In the genomic region with DNA sequence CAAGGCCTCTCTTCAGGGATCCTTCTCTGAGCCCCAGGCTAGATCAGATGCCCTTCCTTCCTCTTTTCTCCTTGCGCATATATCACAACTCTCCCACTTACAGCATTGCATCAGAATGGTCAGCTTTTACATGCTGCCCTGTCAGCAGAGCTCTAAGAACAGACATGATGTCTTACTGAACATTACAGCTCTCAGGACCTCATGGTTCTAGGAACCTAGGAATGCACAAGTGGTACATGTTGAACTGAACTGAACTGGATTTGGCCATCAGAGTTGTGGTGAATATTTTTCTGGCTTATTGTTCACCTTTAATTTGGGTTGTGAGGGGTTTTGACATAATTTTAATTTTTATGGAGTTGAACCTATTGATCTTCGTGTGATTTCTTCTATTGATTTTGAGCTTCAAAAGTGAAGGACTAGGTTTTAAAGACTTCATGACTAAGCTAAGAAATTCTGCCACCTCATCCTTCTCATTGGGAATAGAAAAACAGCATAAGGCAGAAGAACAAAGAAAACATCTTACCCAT, we compare ENCODE assay signal across 14 cellular contexts. TPM values are rescaled to one million over a fixed set of nuclear protein-coding genes. Genes with fewer than 3 reads are reported as not detected.
DNase-seq lines count a peak whose midpoint lies in the region; ATAC-seq, FAIRE-seq and TF ChIP-seq lines count a peak whose summit lies in the region.
"Had no signal": no experiment of that assay in that cellular context is flagged by ENCODE, and none has a peak within 500 bp of the region (broad histone marks: within the 10 kb centered on the region; RNA-seq: fewer than 3 reads in every experiment).

No MANE protein-coding gene starts in this region.

- no peak overlapping the region for H3K4me2 ChIP-seq in HepG2 (ENCODE audit: low read depth, low read length)

- peaks cover 0 to 4% (median 0%) of the 10 kb centered on the region in 4 donors for H3K4me1 ChIP-seq in right lobe of liver
- no peaks in the 10 kb centered on the region for H3K4me1 ChIP-seq in HepG2 (ENCODE audit: insufficient read depth, low read length)
- H3K4me1 ChIP-seq in left ventricle myocardium inferior = peaks cover 25% of the 10 kb centered on the region

- no peak for TF ChIP-seq EP300 in HepG2 (IDR thresholded peaks at IDR 0.05; ENCODE audit: low read depth in 2 of 2, low read length in 2 of 2)
- TF ChIP-seq EP300 in HepG2 (CRISPR knock-in tag; IDR thresholded peaks at IDR 0.05; ENCODE audit: borderline replicate concordance) = no peak

- no peak for DNase-seq in right lobe of liver
- DNase-seq in HepG2 (ENCODE audit: low spot score) = no peak
- no peak for DNase-seq in T-helper 17 cell
- DNase-seq in left ventricle myocardium inferior = no peak
- no peak for DNase-seq in NCI-H1092 treated with DMSO at 0.1 percent for 48 hours (lab: John Stamatoyannopoulos, UW)
- no peak for DNase-seq in GM10266 (ENCODE audit: extremely low spot score)
- DNase-seq: NCI-H1930; pancreas; stimulated activated CD4-positive, alpha-beta T cell treated with anti-CD3 and anti-CD28 coated beads, Interleukin-4, amount 100 ng/mL, for 4 hours; thyroid gland had no signal

- no peak for FAIRE-seq in HepG2 (lab: Jason Lieb, UNC)
- FAIRE-seq: islet of Langerhans, pancreas had no signal

- H2AFZ ChIP-seq in HepG2 (ENCODE audit: low read length) = no peak overlapping the region

- H3K4me1 Mint-ChIP-seq in T-helper 17 cell = peaks cover 39% of the 10 kb centered on the region

- intact Hi-C loops in right lobe of liver (cut with DNase I) (no loop called here), HepG2 (cut with micrococcal nuclease; ENCODE audit: unreplicated experiment) (no loop called here), left ventricle myocardium inferior (cut with micrococcal nuclease) (no loop called here)

- no peaks in the 10 kb centered on the region for H3K27me3 Mint-ChIP-seq in T-helper 17 cell

- H3K79me2 ChIP-seq in HepG2 (ENCODE audit: insufficient read depth, low read length) = no peaks in the 10 kb centered on the region

- H3K36me3 ChIP-seq in right lobe of liver (no peaks in the 10 kb centered on the region), HepG2 (replicated peaks in 1 of 2; ENCODE audit: control insufficient read depth in 1 of 2, insufficient read depth in 2 of 2, low read length in 2 of 2) (no peaks in the 10 kb centered on the region), left ventricle myocardium inferior (no peaks in the 10 kb centered on the region)
- H3K36me3 ChIP-seq: pancreas, thyroid gland had no signal

- no peak overlapping the region for H3K9ac ChIP-seq in HepG2 (ENCODE audit: insufficient read depth, low read depth, low read length)

- H3K4me3 ChIP-seq in right lobe of liver (no peak overlapping the region), HepG2 (replicated peaks in 1 of 3; ENCODE audit: insufficient read depth in 1 of 3, low read depth in 2 of 3, low read length in 3 of 3) (no peak overlapping the region), left ventricle myocardium inferior (no peak overlapping the region)
- H3K4me3 ChIP-seq: body of pancreas, pancreas, thyroid gland had no signal

- peak overlapping the region; percentile 94 for H3K27ac Mint-ChIP-seq in T-helper 17 cell

- no TSS peak for BruUV-seq in HepG2 (replicated peaks; lab: Mats Ljungman, UMichigan)

- POLR2A ChIA-PET in HepG2 (lab: Yijun Ruan, JAX) = no interaction called here

- peak overlapping the region; percentile 2 for H3K4me3 Mint-ChIP-seq in T-helper 17 cell

- no peaks in the 10 kb centered on the region for H4K20me1 ChIP-seq in HepG2 (ENCODE audit: insufficient read depth, low read length)

- ATAC-seq in right lobe of liver (peak in 3 of 4 donors; percentile 29 to 46 (median 40)), HepG2 (no peak), T-helper 17 cell (no peak), GM21423 (IDR thresholded peaks at IDR 0.05; ENCODE audit: unreplicated experiment) (no peak), GM19395 (IDR thresholded peaks at IDR 0.05; ENCODE audit: unreplicated experiment) (no peak)
- ATAC-seq: body of pancreas had no signal

- H3K27ac ChIP-seq in right lobe of liver (no peak overlapping the region), HepG2 (ENCODE audit: extremely low read length, insufficient read depth, low read length) (no peak overlapping the region), left ventricle myocardium inferior (replicated peaks) (peak overlapping the region; percentile 4)
- H3K27ac ChIP-seq: body of pancreas, pancreas, thyroid gland had no signal

- no peak for TF ChIP-seq CTCF in right lobe of liver (IDR thresholded peaks at IDR 0.05)
- TF ChIP-seq CTCF in HepG2 (CRISPR knock-in tag; IDR thresholded peaks at IDR 0.05) = no peak
- TF ChIP-seq CTCF in left ventricle myocardium inferior (IDR thresholded peaks at IDR 0.05; ENCODE audit: borderline replicate concordance) = no peak
- no peak for TF ChIP-seq CTCF in GM10266 (IDR thresholded peaks at IDR 0.05; ENCODE audit: control insufficient read depth, insufficient read depth, low read depth, missing control alignments)

- H3K27me3 ChIP-seq in right lobe of liver = no peaks in the 10 kb centered on the region
- H3K27me3 ChIP-seq in HepG2 (ENCODE audit: control insufficient read depth in 1 of 2, insufficient read depth in 2 of 2, low read length in 2 of 2) = peaks cover 0 to 3% of the 10 kb centered on the region in 2 experiments; a peak in 1 of 5 replicates
- H3K27me3 ChIP-seq in left ventricle myocardium inferior (ENCODE audit: low read depth) = peaks cover 3% of the 10 kb centered on the region
- H3K27me3 ChIP-seq: body of pancreas, pancreas, thyroid gland had no signal

- in situ Hi-C loops in HepG2 (cut with HindIII; ENCODE audit: extremely low pct_ligation_motif_present, low pct_unique_long_range_greater_than_20kb) = no loop called here

- no peaks in the 10 kb centered on the region for H3K36me3 Mint-ChIP-seq in T-helper 17 cell (ENCODE audit: low read depth)

- TF ChIP-seq POLR2A in right lobe of liver (IDR thresholded peaks at IDR 0.05) = no peak
- TF ChIP-seq POLR2A in HepG2 (IDR thresholded peaks at IDR 0.05; ENCODE audit: insufficient read depth in 1 of 2, low read depth in 2 of 2, low read length in 2 of 2) = no peak

- CTCF ChIA-PET in HepG2 (lab: Yijun Ruan, JAX; ENCODE audit: low intra/inter-chr PET ratio, low total read pairs) = no interaction called here

- TF ChIP-seq RAD21 in HepG2 (CRISPR knock-in tag; IDR thresholded peaks at IDR 0.05) = no peak

- no peaks in the 10 kb centered on the region for H3K9me3 ChIP-seq in right lobe of liver
- H3K9me3 ChIP-seq in HepG2 (ENCODE audit: low read length) = no peaks in the 10 kb centered on the region
- peaks cover 7% of the 10 kb centered on the region for H3K9me3 ChIP-seq in T-helper 17 cell (ENCODE audit: control insufficient read depth, low read length, poor library complexity, severe bottlenecking)
- peaks cover 5% of the 10 kb centered on the region for H3K9me3 ChIP-seq in left ventricle myocardium inferior (replicated peaks)
- H3K9me3 ChIP-seq: body of pancreas, pancreas, thyroid gland had no signal

- WGBS in right lobe of liver (ENCODE audit: insufficient coverage, low coverage, low lambda C conversion rate, missing lambda C conversion rate) = 33% methylated on average over 2 of the region's 2 CpGs
- WGBS in HepG2 (ENCODE audit: low lambda C conversion rate) = 47% methylated on average over 2 of the region's 2 CpGs

TF ChIP-seq in HepG2, 621 proteins besides CTCF, POLR2A, EP300 and RAD21 (continues in another document):
- TF ChIP-seq RFXANK (CRISPR knock-in tag; IDR thresholded peaks at IDR 0.05) (no peak), ZBTB42 (CRISPR knock-in tag; IDR thresholded peaks at IDR 0.05) (no peak), ZNF660 (CRISPR knock-in tag; IDR thresholded peaks at IDR 0.05; ENCODE audit: borderline replicate concordance, low read depth) (no peak), ZNF234 (CRISPR knock-in tag; conservative IDR thresholded peaks at IDR 0.05) (no peak), KLF12 (CRISPR knock-in tag; IDR thresholded peaks at IDR 0.05; ENCODE audit: borderline replicate concordance) (no peak), TP53 (CRISPR knock-in tag; conservative IDR thresholded peaks at IDR 0.05) (no peak), TCF7 (IDR thresholded peaks at IDR 0.05; ENCODE audit: low read depth) (no peak), NCOR1 (IDR thresholded peaks at IDR 0.05; ENCODE audit: borderline replicate concordance, low read length) (no peak), SP4 (CRISPR knock-in tag; IDR thresholded peaks at IDR 0.05) (no peak), NR2C2 (CRISPR knock-in tag; IDR thresholded peaks at IDR 0.05; ENCODE audit: borderline replicate concordance) (no peak), PPARG (CRISPR knock-in tag; conservative IDR thresholded peaks at IDR 0.05) (no peak), ZNF3 (CRISPR knock-in tag; IDR thresholded peaks at IDR 0.05) (no peak), RFX3 (CRISPR knock-in tag; IDR thresholded peaks at IDR 0.05) (no peak), HOXD1 (CRISPR knock-in tag; IDR thresholded peaks at IDR 0.05) (no peak), TEAD2 (CRISPR knock-in tag; IDR thresholded peaks at IDR 0.05) (no peak)

RNA-seq across cellular contexts. Expression of a gene that starts 37.7 kb away (rescaled TPM):
- total RNA-seq in right lobe of liver = 1 to 10 TPM in 4 of 6 experiments, under 1 TPM in 2; 0.51 to 2.4 (median 1.6) TPM
- total RNA-seq in HepG2 (2016; rRNA removed; fragmentation: Illumina TruSeq; extraction: Trizol) = not detected in 2 replicates
- total RNA-seq in HepG2 (2016; cell fraction: cytosol; rRNA removed; fragmentation: Illumina TruSeq; extraction: Trizol; ENCODE audit: low read depth) = not detected in 2 replicates
- total RNA-seq in HepG2 (2016; cell fraction: insoluble cytoplasmic fraction; rRNA removed; fragmentation: Illumina TruSeq; extraction: Trizol) = not detected in 2 replicates
- total RNA-seq in HepG2 (2016; cell fraction: membrane; rRNA removed; fragmentation: Illumina TruSeq; extraction: Trizol) = not detected in 2 replicates
- total RNA-seq in HepG2 (2016; cell fraction: nucleus; rRNA removed; fragmentation: Illumina TruSeq; extraction: Trizol) = not detected in 2 replicates
- not detected in 2 replicates for polyA plus RNA-seq in HepG2 (2011; rRNA removed)
- not detected in 2 replicates for polyA plus RNA-seq in HepG2 (2011; cell fraction: cytosol; rRNA removed)
- not detected in 2 replicates for polyA plus RNA-seq in HepG2 (2011; cell fraction: nucleus; rRNA removed)
- polyA plus RNA-seq in HepG2 (2012) = 0.20 and 0.47 TPM in 2 replicates
- polyA plus RNA-seq in HepG2 (2016; cell fraction: cytosol; fragmentation: Illumina TruSeq; extraction: Trizol; ENCODE audit: low read depth) = not detected in 2 replicates
- polyA plus RNA-seq in HepG2 (2016; cell fraction: insoluble cytoplasmic fraction; fragmentation: Illumina TruSeq; extraction: Trizol; ENCODE audit: low read depth) = not detected in 2 replicates
- polyA plus RNA-seq in HepG2 (2016; cell fraction: membrane; fragmentation: Illumina TruSeq; extraction: Trizol; ENCODE audit: low read depth) = not detected in 2 replicates
- polyA plus RNA-seq in HepG2 (2016; cell fraction: nucleus; fragmentation: Illumina TruSeq; extraction: Trizol; ENCODE audit: insufficient read depth, low read depth) = not detected in 2 replicates
- polyA minus RNA-seq in HepG2 (2011; rRNA and poly(A)+ RNA removed; ENCODE audit: low replicate concordance) = not detected in 2 replicates
- polyA minus RNA-seq in HepG2 (2011; cell fraction: cytosol; rRNA and poly(A)+ RNA removed) = not detected in 2 replicates
- not detected in 2 replicates for polyA minus RNA-seq in HepG2 (2011; cell fraction: nucleus; rRNA and poly(A)+ RNA removed)
- total RNA-seq in T-helper 17 cell = 1 to 10 TPM; 4.8 to 7.3 TPM
- total RNA-seq in left ventricle myocardium inferior = 9.4 TPM

Comparison
In these comparisons a context has a peak if more than half of its experiments do, and no peak if none do; other contexts are left out.
1. ATAC-seq: peak in right lobe of liver (3 of 4); none in HepG2 (single experiment), T-helper 17 cell (single experiment), GM21423 (single experiment) and GM19395 (single experiment).